In the genomic region with DNA sequence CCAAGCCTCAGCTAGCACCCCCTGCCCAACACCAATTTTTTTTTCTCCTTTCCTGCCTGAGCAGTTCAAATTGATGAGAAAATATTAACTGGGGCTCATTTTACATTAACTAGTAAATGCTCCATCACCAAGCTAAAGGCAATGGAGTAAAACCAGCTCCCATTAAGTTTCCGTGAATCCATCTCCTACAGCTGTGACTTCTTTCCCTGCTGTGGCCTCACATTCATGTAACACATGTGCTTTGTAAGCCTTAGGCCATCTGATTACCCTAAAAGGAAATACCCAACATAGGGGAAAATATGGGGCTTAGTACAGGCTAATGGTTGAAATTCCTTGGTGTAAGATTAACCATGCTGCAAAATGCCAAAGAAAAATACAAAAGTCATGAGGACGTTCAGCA, we compare ENCODE assay signal across 30 cellular contexts.
"Had no signal": no experiment of that assay in that cellular context is flagged by ENCODE, and none has a peak within 500 bp of the region (broad histone marks: within the 10 kb centered on the region; RNA-seq: fewer than 3 reads in every experiment).

No MANE protein-coding gene starts in this region.

- H3K4me3 ChIP-seq: K562, PC-9, SJCRH30, SK-N-MC had no signal

- H3K36me3 ChIP-seq: brain microvascular endothelial cell, SJCRH30, WERI-Rb-1 had no signal

- DNase-seq: activated CD4-positive, alpha-beta memory T cell treated with anti-CD3 and anti-CD28 coated beads, Interleukin-2, amount 10 ng/mL, durations not matched to agents 7 days and 5 days; activated CD4-positive, alpha-beta T cell treated with anti-CD3 and anti-CD28 coated beads for 1 hour; activated CD4-positive, alpha-beta T cell treated with anti-CD3 and anti-CD28 coated beads for 48 hours; activated CD4-positive, CD25-positive, alpha-beta regulatory T cell; activated CD8-positive, alpha-beta memory T cell treated with anti-CD3 and anti-CD28 coated beads for 24 hours; activated CD8-positive, alpha-beta memory T cell treated with anti-CD3 and anti-CD28 coated beads, Interleukin-2, amount 10 ng/mL, durations not matched to agents 7 days and 5 days; activated CD8-positive, alpha-beta memory T cell treated with anti-CD3 and anti-CD28 coated beads, Interleukin-2, amount 50 U/mL, for 48 hours; activated effector memory CD4-positive, alpha-beta T cell treated with Interleukin-2 at 50 U/mL for 16 hours; activated naive CD4-positive, alpha-beta T cell treated with anti-CD3 and anti-CD28 coated beads, Interleukin-2, amount 10 ng/mL, durations not matched to agents 7 days and 5 days; activated naive CD8-positive, alpha-beta T cell treated with anti-CD3 and anti-CD28 coated beads, Interleukin-2, amount 50 U/mL, for 24 hours; activated T-cell treated with anti-CD3 and anti-CD28 coated beads, Interleukin-2, amount 50 U/mL, for 48 hours; anterior cingulate cortex; brain microvascular endothelial cell; NCI-H1092 treated with DMSO at 0.1 percent for 48 hours; NCI-H146; NCI-H187; NCI-H2029 treated with DMSO at 0.1 percent for 48 hours; NCI-H2107; NCI-H2171; NCI-H510A; NCI-H526; NCI-H748 treated with DMSO at 0.1 percent for 48 hours; NK-92 treated with Interleukin-12 subunit alpha and Interleukin-12 subunit beta, amount 100 ng/mL, for 24 hours; PC-9; SHP77; T1000; WERI-Rb-1 had no signal

- H3K27ac ChIP-seq: brain microvascular endothelial cell, PC-9, SJCRH30, SK-N-MC, WERI-Rb-1 had no signal

- ATAC-seq: activated CD8-positive, alpha-beta memory T cell treated with anti-CD3 and anti-CD28 coated beads, Interleukin-2, amount 10 ng/mL, durations not matched to agents 7 days and 5 days; activated naive CD8-positive, alpha-beta T cell treated with anti-CD3 and anti-CD28 coated beads, Interleukin-2, amount 50 U/mL, for 24 hours; K562 had no signal

- H2AFZ ChIP-seq: PC-9 had no signal

- H3K9me3 ChIP-seq: SJCRH30 had no signal

- H3K27me3 ChIP-seq: brain microvascular endothelial cell had no signal

- H3K4me2 ChIP-seq: PC-9 had no signal
